In genomic region chr4:48665555-48666186, GRCh38 we compare ENCODE assay signal across 15 cellular contexts.
DNase-seq lines count a peak whose midpoint lies in the region; ATAC-seq, FAIRE-seq and TF ChIP-seq lines count a peak whose summit lies in the region.
"Had no signal": no experiment of that assay in that cellular context is flagged by ENCODE, and none has a peak within 500 bp of the region (broad histone marks: within the 10 kb centered on the region; RNA-seq: fewer than 3 reads in every experiment).

No MANE protein-coding gene starts in this region.

- H3K27ac Mint-ChIP-seq in activated naive CD4-positive, alpha-beta T cell treated with anti-CD3 and anti-CD28 coated beads, Interleukin-2, amount 50 U/mL, for 24 hours, result peak overlapping the region; percentile 17
- H3K27ac Mint-ChIP-seq in stimulated activated naive CD8-positive, alpha-beta T cell treated with anti-CD3 and anti-CD28 coated beads, Interleukin-15, amount 100 ng/mL, for 72 hours, result no peak overlapping the region

- FAIRE-seq in RCC 7860 (lab: Jason Lieb, UNC), result peak; percentile 60

- H3K9me3 ChIP-seq in ovary, result no peaks in the 10 kb centered on the region
- H3K9me3 ChIP-seq: pancreas, SJSA1 had no signal

- H3K27me3 ChIP-seq in ovary, result no peaks in the 10 kb centered on the region
- H3K27me3 ChIP-seq: pancreas, SJSA1, tibial artery had no signal

- TF ChIP-seq CTCF in ovary (IDR thresholded peaks at IDR 0.05), result no peak

- DNase-seq in activated naive CD4-positive, alpha-beta T cell (lab: John Stamatoyannopoulos, UW), result no peak
- peak; percentile 21 for DNase-seq in RCC 7860 (ENCODE audit: low spot score)
- peak; percentile 5 for DNase-seq in epithelial cell of prostate (ENCODE audit: low read depth, low spot score)
- DNase-seq in stimulated activated naive CD8-positive, alpha-beta T cell treated with anti-CD3 and anti-CD28 coated beads, Interleukin-15, amount 100 ng/mL, for 72 hours, result no peak
- no peak for DNase-seq in ovary
- no peak for DNase-seq in medulla oblongata (ENCODE audit: extremely low spot score)
- no peak for DNase-seq in NCI-H2196 (lab: John Stamatoyannopoulos, UW; ENCODE audit: unreplicated experiment)
- DNase-seq: amniotic stem cell; dermis blood vessel endothelial cell; NCI-H2107; NK-92 treated with Interleukin-12 subunit alpha and Interleukin-12 subunit beta, amount 100 ng/mL, for 24 hours; pancreas; tibial artery had no signal

- TF ChIP-seq POLR2A in ovary (IDR thresholded peaks at IDR 0.05), result no peak

- H3K36me3 Mint-ChIP-seq in activated naive CD4-positive, alpha-beta T cell treated with anti-CD3 and anti-CD28 coated beads, Interleukin-2, amount 50 U/mL, for 24 hours, result peaks cover 19% of the 10 kb centered on the region

- H3K4me3 ChIP-seq in ovary, result no peak overlapping the region
- H3K4me3 ChIP-seq: pancreas, SJSA1, tibial artery had no signal

- 87 to 94% (median 92%) methylated on average over 4 of the region's 4 CpGs for WGBS in ovary, 3 donors

- H3K4me1 Mint-ChIP-seq in activated naive CD4-positive, alpha-beta T cell treated with anti-CD3 and anti-CD28 coated beads, Interleukin-2, amount 50 U/mL, for 24 hours, result peaks cover 51% of the 10 kb centered on the region
- H3K4me1 Mint-ChIP-seq in stimulated activated naive CD8-positive, alpha-beta T cell treated with anti-CD3 and anti-CD28 coated beads, Interleukin-15, amount 100 ng/mL, for 72 hours, result peaks cover 36% of the 10 kb centered on the region

- H3K4me3 Mint-ChIP-seq in activated naive CD4-positive, alpha-beta T cell treated with anti-CD3 and anti-CD28 coated beads, Interleukin-2, amount 50 U/mL, for 24 hours, result no peak overlapping the region
- peak overlapping the region in 1 of 2 donors; percentile 2 for H3K4me3 Mint-ChIP-seq in stimulated activated naive CD8-positive, alpha-beta T cell treated with anti-CD3 and anti-CD28 coated beads, Interleukin-15, amount 100 ng/mL, for 72 hours

- no peaks in the 10 kb centered on the region for H3K36me3 ChIP-seq in ovary
- H3K36me3 ChIP-seq: pancreas, SJSA1, tibial artery had no signal

- intact Hi-C loops in ovary (cut with DNase I), result no loop called here

- peak; percentile 90 for ATAC-seq in stimulated activated naive CD8-positive, alpha-beta T cell treated with anti-CD3 and anti-CD28 coated beads, Interleukin-15, amount 100 ng/mL, for 72 hours
- ATAC-seq: pancreas had no signal

- TF ChIP-seq EP300 in ovary (IDR thresholded peaks at IDR 0.05), result no peak

- H3K27ac ChIP-seq in epithelial cell of prostate, result peak overlapping the region; percentile 61
- H3K27ac ChIP-seq in ovary, result no peak overlapping the region
- H3K27ac ChIP-seq: pancreas, SJSA1, tibial artery had no signal

- H3K27me3 Mint-ChIP-seq in activated naive CD4-positive, alpha-beta T cell treated with anti-CD3 and anti-CD28 coated beads, Interleukin-2, amount 50 U/mL, for 24 hours, result no peaks in the 10 kb centered on the region
- no peaks in the 10 kb centered on the region for H3K27me3 Mint-ChIP-seq in stimulated activated naive CD8-positive, alpha-beta T cell treated with anti-CD3 and anti-CD28 coated beads, Interleukin-15, amount 100 ng/mL, for 72 hours

- H3K9me3 Mint-ChIP-seq in activated naive CD4-positive, alpha-beta T cell treated with anti-CD3 and anti-CD28 coated beads, Interleukin-2, amount 50 U/mL, for 24 hours, result peaks cover 3% of the 10 kb centered on the region
- H3K9me3 Mint-ChIP-seq in stimulated activated naive CD8-positive, alpha-beta T cell treated with anti-CD3 and anti-CD28 coated beads, Interleukin-15, amount 100 ng/mL, for 72 hours, result peaks cover 3 to 4% of the 10 kb centered on the region in 2 donors

- no peaks in the 10 kb centered on the region for H3K4me1 ChIP-seq in ovary (ENCODE audit: insufficient read depth)
- H3K4me1 ChIP-seq: SJSA1 had no signal

Comparison
In these comparisons a context has a peak if more than half of its experiments do, and no peak if none do; other contexts are left out.
1. DNase-seq: peak in RCC 7860 (single experiment) and epithelial cell of prostate (single experiment); none in activated naive CD4-positive, alpha-beta T cell (0 of 4), stimulated activated naive CD8-positive, alpha-beta T cell treated with anti-CD3 and anti-CD28 coated beads, Interleukin-15, amount 100 ng/mL, for 72 hours (0 of 2), ovary (0 of 5), medulla oblongata (single experiment) and NCI-H2196 (single experiment).